ENCODE assay signal across 23 cellular contexts in genomic region chr2:33890686-33891085, GRCh38.
DNase-seq lines count a peak whose midpoint lies in the region; ATAC-seq, FAIRE-seq and TF ChIP-seq lines count a peak whose summit lies in the region.
"Had no signal": no experiment of that assay in that cellular context is flagged by ENCODE, and none has a peak within 500 bp of the region (broad histone marks: within the 10 kb centered on the region; RNA-seq: fewer than 3 reads in every experiment).

No MANE protein-coding gene starts in this region.

- intact Hi-C loops in testis (cut with DNase I; ENCODE audit: low total_unique reads), result no loop called here

- no peaks in the 10 kb centered on the region for H3K27me3 ChIP-seq in GM23338 (ENCODE audit: insufficient read depth)
- no peaks in the 10 kb centered on the region for H3K27me3 ChIP-seq in testis
- H3K27me3 ChIP-seq: BLaER1 treated with 17β-estradiol and CSF1 and Interleukin-3, amounts not matched to agents 10 nM and 100 nM had no signal

- no peak for DNase-seq in A549 (ENCODE audit: low read depth in 1 of 2, low spot score in 1 of 2)
- no peak for DNase-seq in GM23338 (ENCODE audit: low spot score)
- peak; percentile 36 for DNase-seq in SK-MEL-5 (ENCODE audit: low read depth, low spot score)
- peak; percentile 63 for DNase-seq in testis
- no peak for DNase-seq in SHP77 treated with DMSO at 0.1 percent for 48 hours (lab: John Stamatoyannopoulos, UW)
- DNase-seq: 8988T; AML-193; Caco-2; Calu3; CD4-positive, alpha-beta T cell; CD8-positive, alpha-beta T cell; DMS79 treated with DMSO at 0.1 percent for 48 hours; GF-D8 had no signal

- in situ Hi-C loops in SK-MEL-5 (cut with HindIII; ENCODE audit: low pct_unique_long_range_greater_than_20kb, low sequenced_read_pairs), result no loop called here

- H3K27ac ChIP-seq in A549, result no peak overlapping the region
- no peak overlapping the region for H3K27ac ChIP-seq in GM23338 (ENCODE audit: low read depth)
- H3K27ac ChIP-seq in testis, result no peak overlapping the region
- H3K27ac ChIP-seq: BLaER1 treated with 17β-estradiol and CSF1 and Interleukin-3, amounts not matched to agents 10 nM and 100 nM; C4-2B had no signal

- no peaks in the 10 kb centered on the region for H3K79me2 ChIP-seq in GM23338 (replicated peaks; ENCODE audit: insufficient read depth)

- H3K36me3 Mint-ChIP-seq in GM23338 (ENCODE audit: low read depth), result no peaks in the 10 kb centered on the region
- H3K36me3 Mint-ChIP-seq: CD8-positive, alpha-beta T cell had no signal

- H3K9me3 ChIP-seq in A549, result no peaks in the 10 kb centered on the region; the same call in 2 of the 3 replicates
- H3K9me3 ChIP-seq in testis, result no peaks in the 10 kb centered on the region
- H3K9me3 ChIP-seq: Caco-2 had no signal

- no peaks in the 10 kb centered on the region for H3K36me3 ChIP-seq in GM23338 (ENCODE audit: insufficient read depth)
- no peaks in the 10 kb centered on the region for H3K36me3 ChIP-seq in testis (ENCODE audit: low read depth, missing control alignments)
- H3K36me3 ChIP-seq: BLaER1 treated with 17β-estradiol and CSF1 and Interleukin-3, amounts not matched to agents 10 nM and 100 nM had no signal

- no peaks in the 10 kb centered on the region for H3F3A ChIP-seq in GM23338 (replicated peaks; ENCODE audit: low read depth)

- no peaks in the 10 kb centered on the region for H3K4me1 ChIP-seq in A549
- peaks cover 7% of the 10 kb centered on the region; the same call in 1 of the 2 replicates for H3K4me1 ChIP-seq in GM23338 (ENCODE audit: insufficient read depth)
- peaks cover 6% of the 10 kb centered on the region for H3K4me1 ChIP-seq in testis
- H3K4me1 ChIP-seq: BLaER1 treated with 17β-estradiol and CSF1 and Interleukin-3, amounts not matched to agents 10 nM and 100 nM; Caco-2 had no signal

- no peak overlapping the region for H3K4me3 ChIP-seq in A549
- no peak overlapping the region for H3K4me3 ChIP-seq in GM23338
- no peak overlapping the region for H3K4me3 ChIP-seq in testis
- H3K4me3 ChIP-seq: BLaER1 treated with 17β-estradiol and CSF1 and Interleukin-3, amounts not matched to agents 10 nM and 100 nM had no signal

- 84% methylated on average over 6 of the region's 6 CpGs for WGBS in A549 (ENCODE audit: missing lambda C conversion rate)
- WGBS in testis, 2 donors, result 82 to 85% methylated on average over 6 of the region's 6 CpGs

- no peak overlapping the region for H3K27ac Mint-ChIP-seq in GM23338
- H3K27ac Mint-ChIP-seq: B cell; CD4-positive, alpha-beta T cell; CD8-positive, alpha-beta T cell had no signal

- H3K9me2 ChIP-seq in GM23338 (ENCODE audit: insufficient read depth), result peaks cover 3% of the 10 kb centered on the region; the same call in 1 of the 2 replicates

- no peaks in the 10 kb centered on the region; the same call in 2 of the 3 replicates for H3K9me3 Mint-ChIP-seq in GM23338
- H3K9me3 Mint-ChIP-seq: CD4-positive, alpha-beta T cell; CD8-positive, alpha-beta T cell had no signal

- no peak overlapping the region for H3K4me2 ChIP-seq in A549
- no peak overlapping the region for H3K4me2 ChIP-seq in GM23338
- H3K4me2 ChIP-seq: BLaER1 treated with 17β-estradiol and CSF1 and Interleukin-3, amounts not matched to agents 10 nM and 100 nM had no signal

- H3K27me3 Mint-ChIP-seq in GM23338 (ENCODE audit: insufficient read depth, low read depth, poor library complexity), result peaks cover 5% of the 10 kb centered on the region
- H3K27me3 Mint-ChIP-seq: B cell; CD4-positive, alpha-beta T cell had no signal

- 0 out of 2 replicates have a peak overlapping the region, but pooled peaks have one; percentile 7 for H2AFZ ChIP-seq in GM23338

- POLR2A ChIA-PET in A549 (lab: Yijun Ruan, JAX), result no interaction called here

- TF ChIP-seq EP300 in A549 (IDR thresholded peaks at IDR 0.05), result no peak

- no peak for FAIRE-seq in A549 (lab: Jason Lieb, UNC)
- FAIRE-seq: A204.1, D721Med, G401.6, GM12891, GM19239 had no signal

- CTCF ChIA-PET in A549 (lab: Yijun Ruan, JAX), result no interaction called here

- no peak overlapping the region for H3K4me3 Mint-ChIP-seq in GM23338
- H3K4me3 Mint-ChIP-seq: B cell; CD4-positive, alpha-beta T cell; CD8-positive, alpha-beta T cell had no signal

- H4K20me1 ChIP-seq in GM23338 (replicated peaks; ENCODE audit: insufficient read depth), result no peaks in the 10 kb centered on the region
- H4K20me1 ChIP-seq: BLaER1 treated with 17β-estradiol and CSF1 and Interleukin-3, amounts not matched to agents 10 nM and 100 nM had no signal

- no peak for TF ChIP-seq CTCF in A549 (IDR thresholded peaks at IDR 0.05)
- no peak for TF ChIP-seq CTCF in GM23338 (conservative IDR thresholded peaks at IDR 0.05; ENCODE audit: low read depth in 2 of 2)
- no peak for TF ChIP-seq CTCF in testis (IDR thresholded peaks at IDR 0.05)

- no peak for TF ChIP-seq RAD21 in A549 (conservative IDR thresholded peaks at IDR 0.05 in 1 of 2, IDR thresholded peaks at IDR 0.05 in 1 of 2)

- H3K4me1 Mint-ChIP-seq in GM23338, result peaks cover 6% of the 10 kb centered on the region; the same call in 1 of the 3 replicates
- H3K4me1 Mint-ChIP-seq: B cell had no signal

- ATAC-seq in A549, result no peak
- no peak for ATAC-seq in GM23338
- no peak for ATAC-seq in HG03280 (IDR thresholded peaks at IDR 0.05; ENCODE audit: unreplicated experiment)
- ATAC-seq in HG03469 (IDR thresholded peaks at IDR 0.05; ENCODE audit: unreplicated experiment), result no peak
- ATAC-seq: CD8-positive, alpha-beta T cell had no signal

- TF ChIP-seq POLR2A in A549 (IDR thresholded peaks at IDR 0.05; ENCODE audit: low read length) (no peak), testis (IDR thresholded peaks at IDR 0.05) (no peak)

TF ChIP-seq in A549, 52 proteins besides CTCF, POLR2A, EP300 and RAD21:
- TF ChIP-seq FOSL2 (IDR thresholded peaks at IDR 0.05) (no peak), FOSL2 (CRISPR knock-in tag; IDR thresholded peaks at IDR 0.05) (no peak), MAFK (IDR thresholded peaks at IDR 0.05; ENCODE audit: partially characterized antibody) (peak; percentile 83)

TF ChIP-seq in GM23338, 12 proteins besides CTCF, POLR2A, EP300 and RAD21:
- TF ChIP-seq STAT1 (IDR thresholded peaks at IDR 0.05; ENCODE audit: unreplicated experiment), result no peak
- TF ChIP-seq ZNF331 (CRISPR knock-in tag; IDR thresholded peaks at IDR 0.05; ENCODE audit: low read depth), result no peak
- no peak for TF ChIP-seq ETS1 (IDR thresholded peaks at IDR 0.05)
- TF ChIP-seq REST (IDR thresholded peaks at IDR 0.05; ENCODE audit: unreplicated experiment), result no peak
- no peak for TF ChIP-seq ZNF114 (CRISPR knock-in tag; IDR thresholded peaks at IDR 0.05)
- no peak for TF ChIP-seq POLR2AphosphoS5 (IDR thresholded peaks at IDR 0.05; ENCODE audit: low read depth)
- TF ChIP-seq JUNB (IDR thresholded peaks at IDR 0.05; ENCODE audit: unreplicated experiment), result no peak
TF ChIP-seq in GM23338: peak in this region for 0.

Comparison
In these comparisons a context has a peak if more than half of its experiments do, and no peak if none do; other contexts are left out.
1. DNase-seq: peak in SK-MEL-5 (single experiment) and testis (single experiment); none in A549 (0 of 2), GM23338 (single experiment) and SHP77 treated with DMSO at 0.1 percent for 48 hours (single experiment).